1 cellular context compared by ENCODE assay signal in the genomic region with DNA sequence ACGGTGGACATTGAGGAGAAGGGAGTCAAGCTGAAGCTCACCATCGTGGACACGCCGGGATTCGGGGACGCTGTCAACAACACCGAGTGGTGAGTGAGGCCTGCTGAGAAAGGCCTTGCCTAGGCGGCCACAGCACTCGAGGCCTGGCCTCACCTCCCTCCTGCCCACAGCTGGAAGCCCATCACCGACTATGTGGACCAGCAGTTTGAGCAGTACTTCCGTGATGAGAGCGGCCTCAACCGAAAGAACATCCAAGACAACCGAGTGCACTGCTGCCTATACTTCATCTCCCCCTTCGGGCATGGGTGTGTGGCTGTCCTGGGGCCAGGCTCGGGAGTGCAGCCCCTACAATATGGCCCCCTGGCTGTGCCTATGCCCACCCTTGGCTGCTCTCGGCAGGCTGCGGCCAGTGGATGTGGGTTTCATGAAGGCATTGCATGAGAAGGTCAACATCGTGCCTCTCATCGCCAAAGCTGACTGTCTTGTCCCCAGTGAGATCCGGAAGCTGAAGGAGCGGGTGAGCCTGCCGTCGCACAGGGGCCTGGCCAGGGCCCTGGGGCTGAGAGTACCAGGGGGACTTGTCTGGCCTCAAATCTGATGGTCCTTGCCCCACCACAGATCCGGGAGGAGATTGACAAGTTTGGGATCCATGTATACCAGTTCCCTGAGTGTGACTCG.
TF ChIP-seq lines count a peak whose summit lies in the region.

No MANE protein-coding gene starts in this region.

TF ChIP-seq in HCT116, 20 proteins besides CTCF, POLR2A, EP300 and RAD21:
- TF ChIP-seq CEBPB (IDR thresholded peaks at IDR 0.05; ENCODE audit: low read depth) (no peak), POLR2AphosphoS5 (IDR thresholded peaks at IDR 0.05; ENCODE audit: low read depth, low read length) (no peak), SP1 (IDR thresholded peaks at IDR 0.05; ENCODE audit: low read depth) (no peak), EZH2 (IDR thresholded peaks at IDR 0.05) (no peak), FOSL1 (IDR thresholded peaks at IDR 0.05; ENCODE audit: low read depth) (no peak), EGR1 (IDR thresholded peaks at IDR 0.05; ENCODE audit: low read depth) (no peak), SIN3A (IDR thresholded peaks at IDR 0.05; ENCODE audit: low read depth) (no peak), SRF (IDR thresholded peaks at IDR 0.05; ENCODE audit: low read depth) (no peak), EZH2phosphoT487 (IDR thresholded peaks at IDR 0.05; ENCODE audit: borderline replicate concordance) (no peak), TCF7L2 (IDR thresholded peaks at IDR 0.05; ENCODE audit: borderline replicate concordance, extremely low read depth, insufficient read depth, insufficient read length) (no peak), JUND (IDR thresholded peaks at IDR 0.05) (no peak), ZFX (IDR thresholded peaks at IDR 0.05) (no peak), ELF1 (IDR thresholded peaks at IDR 0.05; ENCODE audit: borderline replicate concordance, low read depth) (no peak), YY1 (IDR thresholded peaks at IDR 0.05; ENCODE audit: extremely low read depth, insufficient replicate concordance, low read depth, low read length) (no peak)
- TF ChIP-seq, protein P1, sequence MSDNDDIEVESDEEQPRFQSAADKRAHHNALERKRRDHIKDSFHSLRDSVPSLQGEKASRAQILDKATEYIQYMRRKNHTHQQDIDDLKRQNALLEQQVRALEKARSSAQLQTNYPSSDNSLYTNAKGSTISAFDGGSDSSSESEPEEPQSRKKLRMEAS (IDR thresholded peaks at IDR 0.05): no peak
- TF ChIP-seq, protein P2, sequence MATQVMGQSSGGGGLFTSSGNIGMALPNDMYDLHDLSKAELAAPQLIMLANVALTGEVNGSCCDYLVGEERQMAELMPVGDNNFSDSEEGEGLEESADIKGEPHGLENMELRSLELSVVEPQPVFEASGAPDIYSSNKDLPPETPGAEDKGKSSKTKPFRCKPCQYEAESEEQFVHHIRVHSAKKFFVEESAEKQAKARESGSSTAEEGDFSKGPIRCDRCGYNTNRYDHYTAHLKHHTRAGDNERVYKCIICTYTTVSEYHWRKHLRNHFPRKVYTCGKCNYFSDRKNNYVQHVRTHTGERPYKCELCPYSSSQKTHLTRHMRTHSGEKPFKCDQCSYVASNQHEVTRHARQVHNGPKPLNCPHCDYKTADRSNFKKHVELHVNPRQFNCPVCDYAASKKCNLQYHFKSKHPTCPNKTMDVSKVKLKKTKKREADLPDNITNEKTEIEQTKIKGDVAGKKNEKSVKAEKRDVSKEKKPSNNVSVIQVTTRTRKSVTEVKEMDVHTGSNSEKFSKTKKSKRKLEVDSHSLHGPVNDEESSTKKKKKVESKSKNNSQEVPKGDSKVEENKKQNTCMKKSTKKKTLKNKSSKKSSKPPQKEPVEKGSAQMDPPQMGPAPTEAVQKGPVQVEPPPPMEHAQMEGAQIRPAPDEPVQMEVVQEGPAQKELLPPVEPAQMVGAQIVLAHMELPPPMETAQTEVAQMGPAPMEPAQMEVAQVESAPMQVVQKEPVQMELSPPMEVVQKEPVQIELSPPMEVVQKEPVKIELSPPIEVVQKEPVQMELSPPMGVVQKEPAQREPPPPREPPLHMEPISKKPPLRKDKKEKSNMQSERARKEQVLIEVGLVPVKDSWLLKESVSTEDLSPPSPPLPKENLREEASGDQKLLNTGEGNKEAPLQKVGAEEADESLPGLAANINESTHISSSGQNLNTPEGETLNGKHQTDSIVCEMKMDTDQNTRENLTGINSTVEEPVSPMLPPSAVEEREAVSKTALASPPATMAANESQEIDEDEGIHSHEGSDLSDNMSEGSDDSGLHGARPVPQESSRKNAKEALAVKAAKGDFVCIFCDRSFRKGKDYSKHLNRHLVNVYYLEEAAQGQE (IDR thresholded peaks at IDR 0.05; ENCODE audit: low read depth): no peak
- TF ChIP-seq, protein P3, sequence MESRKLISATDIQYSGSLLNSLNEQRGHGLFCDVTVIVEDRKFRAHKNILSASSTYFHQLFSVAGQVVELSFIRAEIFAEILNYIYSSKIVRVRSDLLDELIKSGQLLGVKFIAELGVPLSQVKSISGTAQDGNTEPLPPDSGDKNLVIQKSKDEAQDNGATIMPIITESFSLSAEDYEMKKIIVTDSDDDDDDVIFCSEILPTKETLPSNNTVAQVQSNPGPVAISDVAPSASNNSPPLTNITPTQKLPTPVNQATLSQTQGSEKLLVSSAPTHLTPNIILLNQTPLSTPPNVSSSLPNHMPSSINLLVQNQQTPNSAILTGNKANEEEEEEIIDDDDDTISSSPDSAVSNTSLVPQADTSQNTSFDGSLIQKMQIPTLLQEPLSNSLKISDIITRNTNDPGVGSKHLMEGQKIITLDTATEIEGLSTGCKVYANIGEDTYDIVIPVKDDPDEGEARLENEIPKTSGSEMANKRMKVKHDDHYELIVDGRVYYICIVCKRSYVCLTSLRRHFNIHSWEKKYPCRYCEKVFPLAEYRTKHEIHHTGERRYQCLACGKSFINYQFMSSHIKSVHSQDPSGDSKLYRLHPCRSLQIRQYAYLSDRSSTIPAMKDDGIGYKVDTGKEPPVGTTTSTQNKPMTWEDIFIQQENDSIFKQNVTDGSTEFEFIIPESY (IDR thresholded peaks at IDR 0.05; ENCODE audit: extremely low read depth, insufficient replicate concordance, low read length): no peak
- TF ChIP-seq, protein P4, sequence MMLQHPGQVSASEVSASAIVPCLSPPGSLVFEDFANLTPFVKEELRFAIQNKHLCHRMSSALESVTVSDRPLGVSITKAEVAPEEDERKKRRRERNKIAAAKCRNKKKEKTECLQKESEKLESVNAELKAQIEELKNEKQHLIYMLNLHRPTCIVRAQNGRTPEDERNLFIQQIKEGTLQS (IDR thresholded peaks at IDR 0.05): no peak
